In genomic region chr5:142356716-142357468, GRCh38 we compare ENCODE assay signal across 8 cellular contexts. TPM values are rescaled to one million over a fixed set of nuclear protein-coding genes. Genes with fewer than 3 reads are reported as not detected.
DNase-seq lines count a peak whose midpoint lies in the region; ATAC-seq lines count a peak whose summit lies in the region.

No MANE protein-coding gene starts in this region.

- ATAC-seq in GM18868 (IDR thresholded peaks at IDR 0.05; ENCODE audit: unreplicated experiment) (peak; percentile 93), HG03097 (IDR thresholded peaks at IDR 0.05; ENCODE audit: low FRiP score, unreplicated experiment) (peak; percentile 86), left lobe of liver (peak; percentile 81)

- peaks cover 5% of the 10 kb centered on the region for H3K36me3 Mint-ChIP-seq in activated CD4-positive, alpha-beta T cell treated with anti-CD3 and anti-CD28 coated beads, Interleukin-2, amount 10 ng/mL, durations not matched to agents 24 days and 14 days (ENCODE audit: low read depth)

- H3K27me3 Mint-ChIP-seq in activated CD4-positive, alpha-beta T cell treated with anti-CD3 and anti-CD28 coated beads, Interleukin-2, amount 10 ng/mL, durations not matched to agents 24 days and 14 days = peaks cover 3% of the 10 kb centered on the region

- H3K27ac Mint-ChIP-seq in activated CD4-positive, alpha-beta T cell treated with anti-CD3 and anti-CD28 coated beads, Interleukin-2, amount 10 ng/mL, durations not matched to agents 24 days and 14 days = peak overlapping the region; percentile 94

- no peaks in the 10 kb centered on the region for H3K9me3 Mint-ChIP-seq in activated CD4-positive, alpha-beta T cell treated with anti-CD3 and anti-CD28 coated beads, Interleukin-2, amount 10 ng/mL, durations not matched to agents 24 days and 14 days

- H3K4me3 Mint-ChIP-seq in activated CD4-positive, alpha-beta T cell treated with anti-CD3 and anti-CD28 coated beads, Interleukin-2, amount 10 ng/mL, durations not matched to agents 24 days and 14 days = peak overlapping the region; percentile 79

- DNase-seq in AG08396 (ENCODE audit: low spot score) (peak; percentile 94), NCI-H446 (lab: John Stamatoyannopoulos, UW) (peak; percentile 25 to 67), dedifferentiated amniotic fluid mesenchymal stem cell (ENCODE audit: extremely low spot score) (peak; percentile 80), left lobe of liver (ENCODE audit: low spot score) (peak; percentile 79)
- DNase-seq in activated CD4-positive, alpha-beta T cell treated with anti-CD3 and anti-CD28 coated beads, Interleukin-2, amount 10 ng/mL, durations not matched to agents 24 days and 14 days = peak; percentile 97
- DNase-seq in stimulated activated CD4-positive, alpha-beta T cell treated with anti-CD3 and anti-CD28 coated beads, Interleukin-1b, Interleukin-23, amount 100 ng/mL, for 48 hours = peak; percentile 91

- peaks cover 40% of the 10 kb centered on the region for H3K4me1 Mint-ChIP-seq in activated CD4-positive, alpha-beta T cell treated with anti-CD3 and anti-CD28 coated beads, Interleukin-2, amount 10 ng/mL, durations not matched to agents 24 days and 14 days

- intact Hi-C loops in activated CD4-positive, alpha-beta T cell treated with anti-CD3 and anti-CD28 coated beads, Interleukin-2, amount 10 ng/mL, durations not matched to agents 24 days and 14 days (cut with micrococcal nuclease) = loop anchor here (1.0 to 10.0 kb wide), 7 partner anchors 32 to 1828 kb away; partner anchors contain the start of genes NDFIP1, SPRY4 and TAF7

RNA-seq across cellular contexts. Expression of gene SPRY4, which starts 32.1 kb away (rescaled TPM):
- 1.4 and 1.5 TPM in 2 replicates for total RNA-seq in activated CD4-positive, alpha-beta T cell treated with anti-CD3 and anti-CD28 coated beads, Interleukin-2, amount 10 ng/mL, durations not matched to agents 24 days and 14 days
- 6.9 TPM for total RNA-seq in left lobe of liver

Comparison
In these comparisons a context has a peak if more than half of its experiments do, and no peak if none do; other contexts are left out.
1. Peak in every context shown above with its lines: DNase-seq and ATAC-seq.
2. DNase-seq: peak in every context shown above with its lines; median percentile 97 in activated CD4-positive, alpha-beta T cell treated with anti-CD3 and anti-CD28 coated beads, Interleukin-2, amount 10 ng/mL, durations not matched to agents 24 days and 14 days; 94 in AG08396; 91 in stimulated activated CD4-positive, alpha-beta T cell treated with anti-CD3 and anti-CD28 coated beads, Interleukin-1b, Interleukin-23, amount 100 ng/mL, for 48 hours; 80 in dedifferentiated amniotic fluid mesenchymal stem cell; 79 in left lobe of liver; 46 in NCI-H446.